In genomic region chr19:41399525-41399924, GRCh38 we compare ENCODE assay signal across 17 cellular contexts. TPM values are rescaled to one million over a fixed set of nuclear protein-coding genes. Genes with fewer than 3 reads are reported as not detected.
DNase-seq lines count a peak whose midpoint lies in the region; ATAC-seq, FAIRE-seq and TF ChIP-seq lines count a peak whose summit lies in the region.
"Had no signal": no experiment of that assay in that cellular context is flagged by ENCODE, and none has a peak within 500 bp of the region (broad histone marks: within the 10 kb centered on the region; RNA-seq: fewer than 3 reads in every experiment).

No MANE protein-coding gene starts in this region.

- H3K9ac ChIP-seq in DND-41 (ENCODE audit: low read depth, low read length): no peak overlapping the region

- peaks cover 4% of the 10 kb centered on the region for H3K36me3 Mint-ChIP-seq in activated CD4-positive, alpha-beta memory T cell treated with anti-CD3 and anti-CD28 coated beads, Interleukin-2, amount 10 ng/mL, durations not matched to agents 7 days and 5 days (ENCODE audit: low read depth)
- peaks cover 2% of the 10 kb centered on the region for H3K36me3 Mint-ChIP-seq in activated CD4-positive, alpha-beta memory T cell treated with anti-CD3 and anti-CD28 coated beads for 36 hours
- H3K36me3 Mint-ChIP-seq in activated T-helper 2 cell treated with anti-CD3 and anti-CD28 coated beads, Interferon-gamma antibody, Interleukin-2, Interleukin-4, amounts not matched to agents 10 μg/mL and 5 μg/mL and 100 μg/mL, durations not matched to agents 14 hours and 24 hours and 36 hours (ENCODE audit: low read depth): peaks cover 11% of the 10 kb centered on the region
- peaks cover 4% of the 10 kb centered on the region for H3K36me3 Mint-ChIP-seq in nephron progenitor cell (ENCODE audit: low read depth)

- TF ChIP-seq CTCF in DND-41 (IDR thresholded peaks at IDR 0.05; ENCODE audit: borderline replicate concordance, extremely low read depth, low read length, poor library complexity, severe bottlenecking): no peak
- TF ChIP-seq CTCF in nephron progenitor cell (IDR thresholded peaks at IDR 0.05): no peak
- TF ChIP-seq CTCF in D721Med (IDR thresholded peaks at IDR 0.05; ENCODE audit: insufficient read depth, missing control alignments): no peak

- H3K4me3 ChIP-seq in DND-41 (ENCODE audit: low read depth in 1 of 2, low read length in 2 of 2): peak overlapping the region in 1 of 2 experiments; percentile 71; a peak in 1 of 4 replicates

- H3K27ac ChIP-seq in DND-41 (ENCODE audit: low read length): no peak overlapping the region

- DNase-seq in activated CD4-positive, alpha-beta memory T cell treated with anti-CD3 and anti-CD28 coated beads, Interleukin-2, amount 10 ng/mL, durations not matched to agents 7 days and 5 days: no peak
- no peak for DNase-seq in activated CD4-positive, alpha-beta memory T cell treated with anti-CD3 and anti-CD28 coated beads for 36 hours
- DNase-seq in DND-41: no peak
- no peak for DNase-seq in activated T-helper 2 cell treated with anti-CD3 and anti-CD28 coated beads, Interferon-gamma antibody, Interleukin-2, Interleukin-4, amounts not matched to agents 10 μg/mL and 5 μg/mL and 100 μg/mL, durations not matched to agents 14 hours and 24 hours and 36 hours (ENCODE audit: low spot score)
- DNase-seq in nephron progenitor cell: no peak
- DNase-seq in D721Med (ENCODE audit: insufficient read length, low spot score): no peak
- DNase-seq in NCI-H526 (lab: John Stamatoyannopoulos, UW): no peak
- DNase-seq: GDM1, NCI-H1694 treated with DMSO at 0.1 percent for 48 hours, Right ventricle myocardium superior had no signal

- no peak overlapping the region for H3K27ac Mint-ChIP-seq in activated CD4-positive, alpha-beta memory T cell treated with anti-CD3 and anti-CD28 coated beads, Interleukin-2, amount 10 ng/mL, durations not matched to agents 7 days and 5 days
- H3K27ac Mint-ChIP-seq in activated CD4-positive, alpha-beta memory T cell treated with anti-CD3 and anti-CD28 coated beads for 36 hours: no peak overlapping the region
- H3K27ac Mint-ChIP-seq in activated T-helper 2 cell treated with anti-CD3 and anti-CD28 coated beads, Interferon-gamma antibody, Interleukin-2, Interleukin-4, amounts not matched to agents 10 μg/mL and 5 μg/mL and 100 μg/mL, durations not matched to agents 14 hours and 24 hours and 36 hours: no peak overlapping the region
- H3K27ac Mint-ChIP-seq in nephron progenitor cell: no peak overlapping the region

- H3K79me2 ChIP-seq in DND-41 (ENCODE audit: insufficient read depth, low read length): peaks cover 56% of the 10 kb centered on the region

- H3K4me2 ChIP-seq in DND-41 (ENCODE audit: insufficient read depth, low read length): peak overlapping the region; percentile 93; the same call in 1 of the 2 replicates

- no peaks in the 10 kb centered on the region for H3K27me3 ChIP-seq in DND-41 (ENCODE audit: insufficient read depth, low read length, poor library complexity)

- H3K4me3 Mint-ChIP-seq in activated CD4-positive, alpha-beta memory T cell treated with anti-CD3 and anti-CD28 coated beads, Interleukin-2, amount 10 ng/mL, durations not matched to agents 7 days and 5 days: peak overlapping the region; percentile 41
- H3K4me3 Mint-ChIP-seq in activated CD4-positive, alpha-beta memory T cell treated with anti-CD3 and anti-CD28 coated beads for 36 hours: no peak overlapping the region
- H3K4me3 Mint-ChIP-seq in activated T-helper 2 cell treated with anti-CD3 and anti-CD28 coated beads, Interferon-gamma antibody, Interleukin-2, Interleukin-4, amounts not matched to agents 10 μg/mL and 5 μg/mL and 100 μg/mL, durations not matched to agents 14 hours and 24 hours and 36 hours (ENCODE audit: low read depth): peak overlapping the region; percentile 69
- peak overlapping the region; percentile 100 for H3K4me3 Mint-ChIP-seq in nephron progenitor cell

- CTCF ChIA-PET in activated CD4-positive, alpha-beta memory T cell treated with anti-CD3 and anti-CD28 coated beads, Interleukin-2, amount 10 ng/mL, durations not matched to agents 7 days and 5 days (lab: Charles Lee): no interaction called here
- CTCF ChIA-PET in activated CD4-positive, alpha-beta memory T cell treated with anti-CD3 and anti-CD28 coated beads for 36 hours (lab: Charles Lee): interaction anchor here (0.5 kb wide), 1 partner anchor 709 kb away, joined by 3 read pairs; no protein-coding TSS in a partner anchor

- no peaks in the 10 kb centered on the region for H3K36me3 ChIP-seq in DND-41 (ENCODE audit: insufficient read depth, low read length)

- H3K9me3 Mint-ChIP-seq in activated CD4-positive, alpha-beta memory T cell treated with anti-CD3 and anti-CD28 coated beads, Interleukin-2, amount 10 ng/mL, durations not matched to agents 7 days and 5 days: no peaks in the 10 kb centered on the region
- no peaks in the 10 kb centered on the region for H3K9me3 Mint-ChIP-seq in activated CD4-positive, alpha-beta memory T cell treated with anti-CD3 and anti-CD28 coated beads for 36 hours
- no peaks in the 10 kb centered on the region for H3K9me3 Mint-ChIP-seq in activated T-helper 2 cell treated with anti-CD3 and anti-CD28 coated beads, Interferon-gamma antibody, Interleukin-2, Interleukin-4, amounts not matched to agents 10 μg/mL and 5 μg/mL and 100 μg/mL, durations not matched to agents 14 hours and 24 hours and 36 hours
- H3K9me3 Mint-ChIP-seq in nephron progenitor cell: no peaks in the 10 kb centered on the region

- peaks cover 33% of the 10 kb centered on the region for H3K4me1 ChIP-seq in DND-41 (ENCODE audit: insufficient read depth, low read length)

- POLR2A ChIA-PET in activated CD4-positive, alpha-beta memory T cell treated with anti-CD3 and anti-CD28 coated beads, Interleukin-2, amount 10 ng/mL, durations not matched to agents 7 days and 5 days (lab: Charles Lee): interaction anchor here (1.0 to 3.2 kb wide), 2 partner anchors 36 to 40 kb away, joined by 3 to 9 read pairs; partner anchors contain the start of genes B9D2 and DMAC2
- POLR2A ChIA-PET in activated CD4-positive, alpha-beta memory T cell treated with anti-CD3 and anti-CD28 coated beads for 36 hours (lab: Charles Lee): no interaction called here

- H3K27me3 Mint-ChIP-seq in activated CD4-positive, alpha-beta memory T cell treated with anti-CD3 and anti-CD28 coated beads, Interleukin-2, amount 10 ng/mL, durations not matched to agents 7 days and 5 days: no peaks in the 10 kb centered on the region
- H3K27me3 Mint-ChIP-seq in activated CD4-positive, alpha-beta memory T cell treated with anti-CD3 and anti-CD28 coated beads for 36 hours: no peaks in the 10 kb centered on the region
- H3K27me3 Mint-ChIP-seq in activated T-helper 2 cell treated with anti-CD3 and anti-CD28 coated beads, Interferon-gamma antibody, Interleukin-2, Interleukin-4, amounts not matched to agents 10 μg/mL and 5 μg/mL and 100 μg/mL, durations not matched to agents 14 hours and 24 hours and 36 hours (ENCODE audit: low read depth): no peaks in the 10 kb centered on the region
- no peaks in the 10 kb centered on the region for H3K27me3 Mint-ChIP-seq in nephron progenitor cell (ENCODE audit: low read depth, poor library complexity)

- intact Hi-C loops in activated CD4-positive, alpha-beta memory T cell treated with anti-CD3 and anti-CD28 coated beads for 36 hours (cut with micrococcal nuclease): no loop called here
- intact Hi-C loops in activated T-helper 2 cell treated with anti-CD3 and anti-CD28 coated beads, Interferon-gamma antibody, Interleukin-2, Interleukin-4, amounts not matched to agents 10 μg/mL and 5 μg/mL and 100 μg/mL, durations not matched to agents 14 hours and 24 hours and 36 hours (cut with micrococcal nuclease): no loop called here

- no peaks in the 10 kb centered on the region for H3K9me3 ChIP-seq in DND-41 (ENCODE audit: insufficient read depth, low read length, severe bottlenecking)

- peaks cover 42% of the 10 kb centered on the region for H3K4me1 Mint-ChIP-seq in activated CD4-positive, alpha-beta memory T cell treated with anti-CD3 and anti-CD28 coated beads, Interleukin-2, amount 10 ng/mL, durations not matched to agents 7 days and 5 days
- peaks cover 41% of the 10 kb centered on the region for H3K4me1 Mint-ChIP-seq in activated CD4-positive, alpha-beta memory T cell treated with anti-CD3 and anti-CD28 coated beads for 36 hours (ENCODE audit: low read depth)
- peaks cover 26% of the 10 kb centered on the region for H3K4me1 Mint-ChIP-seq in activated T-helper 2 cell treated with anti-CD3 and anti-CD28 coated beads, Interferon-gamma antibody, Interleukin-2, Interleukin-4, amounts not matched to agents 10 μg/mL and 5 μg/mL and 100 μg/mL, durations not matched to agents 14 hours and 24 hours and 36 hours (ENCODE audit: low read depth)
- peaks cover 44% of the 10 kb centered on the region for H3K4me1 Mint-ChIP-seq in nephron progenitor cell

- ATAC-seq in DND-41 (ENCODE audit: insufficient read depth, low read depth) (no peak), GM21619 (IDR thresholded peaks at IDR 0.05; ENCODE audit: unreplicated experiment) (no peak)
- ATAC-seq: activated CD4-positive, CD25-positive, alpha-beta regulatory T cell treated with anti-CD3 and anti-CD28 coated beads, Interleukin-2, amount 50 U/mL, for 24 hours; HCT116 had no signal

- no peak for FAIRE-seq in D721Med (lab: Jason Lieb, UNC)
- FAIRE-seq: GM12892, HTR-8/SVneo, urothelium cell line had no signal

- no peaks in the 10 kb centered on the region for H4K20me1 ChIP-seq in DND-41 (ENCODE audit: insufficient read depth, low read length)

- H2AFZ ChIP-seq in DND-41 (ENCODE audit: low read depth, low read length): no peak overlapping the region

RNA-seq across cellular contexts. Expression of gene BCKDHA, which starts 1.9 kb away (rescaled TPM):
- 10 to 100 TPM; 17.9 to 27.1 TPM for total RNA-seq in activated CD4-positive, alpha-beta memory T cell treated with anti-CD3 and anti-CD28 coated beads, Interleukin-2, amount 10 ng/mL, durations not matched to agents 7 days and 5 days
- total RNA-seq in activated CD4-positive, alpha-beta memory T cell treated with anti-CD3 and anti-CD28 coated beads for 36 hours: 10 to 100 TPM; 17.4 to 23.2 TPM
- 18.9 and 20.5 TPM in 2 replicates for total RNA-seq in activated T-helper 2 cell treated with anti-CD3 and anti-CD28 coated beads, Interferon-gamma antibody, Interleukin-2, Interleukin-4, amounts not matched to agents 10 μg/mL and 5 μg/mL and 100 μg/mL, durations not matched to agents 14 hours and 24 hours and 36 hours

RNA-seq across cellular contexts. Expression of gene EXOSC5, which starts 2.4 kb away (rescaled TPM):
- 10 to 100 TPM; 18.8 to 25.2 TPM for total RNA-seq in activated CD4-positive, alpha-beta memory T cell treated with anti-CD3 and anti-CD28 coated beads, Interleukin-2, amount 10 ng/mL, durations not matched to agents 7 days and 5 days
- total RNA-seq in activated CD4-positive, alpha-beta memory T cell treated with anti-CD3 and anti-CD28 coated beads for 36 hours: 10 to 100 TPM; 43.0 to 45.5 TPM
- 50.4 and 54.3 TPM in 2 replicates for total RNA-seq in activated T-helper 2 cell treated with anti-CD3 and anti-CD28 coated beads, Interferon-gamma antibody, Interleukin-2, Interleukin-4, amounts not matched to agents 10 μg/mL and 5 μg/mL and 100 μg/mL, durations not matched to agents 14 hours and 24 hours and 36 hours

RNA-seq across cellular contexts. Expression of gene TMEM91, which starts 23.2 kb away (rescaled TPM):
- total RNA-seq in activated CD4-positive, alpha-beta memory T cell treated with anti-CD3 and anti-CD28 coated beads, Interleukin-2, amount 10 ng/mL, durations not matched to agents 7 days and 5 days: 1 to 10 TPM; 8.0 to 9.6 TPM
- total RNA-seq in activated CD4-positive, alpha-beta memory T cell treated with anti-CD3 and anti-CD28 coated beads for 36 hours: 1 to 10 TPM; 4.5 to 4.6 TPM
- total RNA-seq in activated T-helper 2 cell treated with anti-CD3 and anti-CD28 coated beads, Interferon-gamma antibody, Interleukin-2, Interleukin-4, amounts not matched to agents 10 μg/mL and 5 μg/mL and 100 μg/mL, durations not matched to agents 14 hours and 24 hours and 36 hours: 4.2 and 4.8 TPM in 2 replicates

RNA-seq across cellular contexts. Expression of gene B3GNT8, which starts 27.6 kb away (rescaled TPM):
- 1 to 10 TPM; 4.3 to 5.4 TPM for total RNA-seq in activated CD4-positive, alpha-beta memory T cell treated with anti-CD3 and anti-CD28 coated beads, Interleukin-2, amount 10 ng/mL, durations not matched to agents 7 days and 5 days
- under 1 TPM; 0.55 to 0.68 TPM for total RNA-seq in activated CD4-positive, alpha-beta memory T cell treated with anti-CD3 and anti-CD28 coated beads for 36 hours
- total RNA-seq in activated T-helper 2 cell treated with anti-CD3 and anti-CD28 coated beads, Interferon-gamma antibody, Interleukin-2, Interleukin-4, amounts not matched to agents 10 μg/mL and 5 μg/mL and 100 μg/mL, durations not matched to agents 14 hours and 24 hours and 36 hours: 0.96 and 0.97 TPM in 2 replicates
- total RNA-seq: M059J had no signal

RNA-seq across cellular contexts. Expression of gene B9D2, which starts 35.6 kb away (rescaled TPM):
- total RNA-seq in activated CD4-positive, alpha-beta memory T cell treated with anti-CD3 and anti-CD28 coated beads, Interleukin-2, amount 10 ng/mL, durations not matched to agents 7 days and 5 days: 10 to 100 TPM; 10.8 to 11.2 TPM
- total RNA-seq in activated CD4-positive, alpha-beta memory T cell treated with anti-CD3 and anti-CD28 coated beads for 36 hours: 1 to 10 TPM; 4.7 to 5.1 TPM
- 6.2 TPM in 2 replicates for total RNA-seq in activated T-helper 2 cell treated with anti-CD3 and anti-CD28 coated beads, Interferon-gamma antibody, Interleukin-2, Interleukin-4, amounts not matched to agents 10 μg/mL and 5 μg/mL and 100 μg/mL, durations not matched to agents 14 hours and 24 hours and 36 hours
